ENCODE assay signal across 3 cellular contexts in genomic region chr15:62094398-62094797, GRCh38.
TF ChIP-seq lines count a peak whose summit lies in the region.

No MANE protein-coding gene starts in this region.

TF ChIP-seq in SK-N-SH, 30 proteins besides CTCF, POLR2A, EP300 and RAD21:
- TF ChIP-seq GATA2 (CRISPR knock-in tag; IDR thresholded peaks at IDR 0.05): peak; percentile 46; the same call in 1 of the 2 replicates
- no peak for TF ChIP-seq MEF2A (IDR thresholded peaks at IDR 0.05; ENCODE audit: borderline replicate concordance, low read depth)

TF ChIP-seq in SK-N-SH treated with all-trans-retinoic acid at 6 μM for 48 hours, 23 proteins besides CTCF, POLR2A, EP300 and RAD21:
- TF ChIP-seq SNAI2 (CRISPR knock-in tag; IDR thresholded peaks at IDR 0.05) (no peak), ISL1 (CRISPR knock-in tag; IDR thresholded peaks at IDR 0.05) (no peak), OSR1 (CRISPR knock-in tag; IDR thresholded peaks at IDR 0.05) (no peak), TCF4 (CRISPR knock-in tag; IDR thresholded peaks at IDR 0.05; ENCODE audit: borderline replicate concordance) (no peak), ZC3H10 (CRISPR knock-in tag; IDR thresholded peaks at IDR 0.05) (no peak), PATZ1 (CRISPR knock-in tag; IDR thresholded peaks at IDR 0.05; ENCODE audit: borderline replicate concordance) (no peak), BACH2 (CRISPR knock-in tag; IDR thresholded peaks at IDR 0.05; ENCODE audit: borderline replicate concordance) (no peak), ARNTL (CRISPR knock-in tag; IDR thresholded peaks at IDR 0.05; ENCODE audit: borderline replicate concordance, low read depth) (no peak), PPARA (CRISPR knock-in tag; IDR thresholded peaks at IDR 0.05; ENCODE audit: borderline replicate concordance) (no peak), RARB (CRISPR knock-in tag; IDR thresholded peaks at IDR 0.05) (no peak), ZNF8 (CRISPR knock-in tag; IDR thresholded peaks at IDR 0.05) (no peak), ESRRG (CRISPR knock-in tag; IDR thresholded peaks at IDR 0.05) (no peak), ZNF565 (CRISPR knock-in tag; conservative IDR thresholded peaks at IDR 0.05; ENCODE audit: low read depth) (no peak), CSRNP3 (CRISPR knock-in tag; IDR thresholded peaks at IDR 0.05) (no peak), CREB5 (CRISPR knock-in tag; IDR thresholded peaks at IDR 0.05; ENCODE audit: low read depth) (no peak), ZFP30 (CRISPR knock-in tag; IDR thresholded peaks at IDR 0.05) (no peak)
TF ChIP-seq in SK-N-SH treated with all-trans-retinoic acid at 6 μM for 48 hours: peak in this region for 0.

TF ChIP-seq in H1, 55 proteins besides CTCF, POLR2A, EP300 and RAD21:
- TF ChIP-seq SP1 (IDR thresholded peaks at IDR 0.05; ENCODE audit: low read depth, low read length) (no peak), E2F6 (IDR thresholded peaks at IDR 0.05) (no peak)
